Comparison of ENCODE assay signal across 1 cellular context in genomic region chr6:160455484-160456213, GRCh38.
A peak's percentile ranks its signal among the peaks of the same experiment; 100 is the strongest.
TF ChIP-seq lines count a peak whose summit lies in the region.

No MANE protein-coding gene starts in this region.

TF ChIP-seq in HepG2, 621 proteins besides CTCF, POLR2A, EP300 and RAD21 (continued from another document and continues in another):
- TF ChIP-seq AHDC1 (CRISPR knock-in tag; IDR thresholded peaks at IDR 0.05; ENCODE audit: borderline replicate concordance) (0 out of 2 replicates have a peak, but pooled peaks have one; percentile 37), ZNF543 (CRISPR knock-in tag; IDR thresholded peaks at IDR 0.05) (no peak), HNRNPL (IDR thresholded peaks at IDR 0.05; ENCODE audit: low read depth, low read length) (no peak), KMT2B (CRISPR knock-in tag; IDR thresholded peaks at IDR 0.05) (no peak), TEAD2 (CRISPR knock-in tag; IDR thresholded peaks at IDR 0.05) (no peak), ZNF503 (CRISPR knock-in tag; IDR thresholded peaks at IDR 0.05) (no peak), SOX13 (IDR thresholded peaks at IDR 0.05) (no peak), SOX13 (CRISPR knock-in tag; conservative IDR thresholded peaks at IDR 0.05 in 1 of 2, IDR thresholded peaks at IDR 0.05 in 1 of 2) (peak in 1 of 2 experiments; percentile 48; a peak in 1 of 4 replicates), THYN1 (CRISPR knock-in tag; IDR thresholded peaks at IDR 0.05; ENCODE audit: borderline replicate concordance, low read depth) (no peak), PTBP1 (IDR thresholded peaks at IDR 0.05; ENCODE audit: low read depth, low read length, poor library complexity, severe bottlenecking) (no peak), GLI4 (CRISPR knock-in tag; IDR thresholded peaks at IDR 0.05; ENCODE audit: borderline replicate concordance) (no peak), ATF2 (CRISPR knock-in tag; IDR thresholded peaks at IDR 0.05) (peak; percentile 57; the same call in 1 of the 2 replicates), ZNF30 (CRISPR knock-in tag; IDR thresholded peaks at IDR 0.05) (no peak), ARNTL (CRISPR knock-in tag; IDR thresholded peaks at IDR 0.05) (no peak), HMGA1 (CRISPR knock-in tag; conservative IDR thresholded peaks at IDR 0.05) (no peak), STAG1 (CRISPR knock-in tag; IDR thresholded peaks at IDR 0.05) (peak; percentile 100), ZFP90 (CRISPR knock-in tag; IDR thresholded peaks at IDR 0.05; ENCODE audit: borderline replicate concordance) (no peak), RAD51 (IDR thresholded peaks at IDR 0.05; ENCODE audit: borderline replicate concordance) (no peak), BCL3 (CRISPR knock-in tag; IDR thresholded peaks at IDR 0.05) (no peak), FOXP4 (CRISPR knock-in tag; IDR thresholded peaks at IDR 0.05) (0 out of 2 replicates have a peak, but pooled peaks have one; percentile 18), PRDM4 (CRISPR knock-in tag; IDR thresholded peaks at IDR 0.05; ENCODE audit: borderline replicate concordance) (no peak), SPEN (CRISPR knock-in tag; IDR thresholded peaks at IDR 0.05; ENCODE audit: low read depth) (0 out of 2 replicates have a peak, but pooled peaks have one; percentile 37), SCMH1 (CRISPR knock-in tag; IDR thresholded peaks at IDR 0.05; ENCODE audit: borderline replicate concordance) (no peak), POGZ (CRISPR knock-in tag; IDR thresholded peaks at IDR 0.05) (peak; percentile 36; the same call in 1 of the 2 replicates), CSRNP1 (CRISPR knock-in tag; IDR thresholded peaks at IDR 0.05) (no peak), ZBTB38 (CRISPR knock-in tag; IDR thresholded peaks at IDR 0.05) (no peak), ZC3H4 (CRISPR knock-in tag; IDR thresholded peaks at IDR 0.05; ENCODE audit: borderline replicate concordance) (no peak; the same call in 1 of the 2 replicates), ZNF281 (CRISPR knock-in tag; IDR thresholded peaks at IDR 0.05; ENCODE audit: borderline replicate concordance) (no peak), SMC3 (IDR thresholded peaks at IDR 0.05; ENCODE audit: low read length) (peak; percentile 99), SIX4 (CRISPR knock-in tag; IDR thresholded peaks at IDR 0.05) (no peak), ZSCAN22 (CRISPR knock-in tag; IDR thresholded peaks at IDR 0.05) (no peak), ZBED4 (CRISPR knock-in tag; IDR thresholded peaks at IDR 0.05; ENCODE audit: borderline replicate concordance) (no peak)
